1 cellular context compared by ENCODE assay signal in the genomic region with DNA sequence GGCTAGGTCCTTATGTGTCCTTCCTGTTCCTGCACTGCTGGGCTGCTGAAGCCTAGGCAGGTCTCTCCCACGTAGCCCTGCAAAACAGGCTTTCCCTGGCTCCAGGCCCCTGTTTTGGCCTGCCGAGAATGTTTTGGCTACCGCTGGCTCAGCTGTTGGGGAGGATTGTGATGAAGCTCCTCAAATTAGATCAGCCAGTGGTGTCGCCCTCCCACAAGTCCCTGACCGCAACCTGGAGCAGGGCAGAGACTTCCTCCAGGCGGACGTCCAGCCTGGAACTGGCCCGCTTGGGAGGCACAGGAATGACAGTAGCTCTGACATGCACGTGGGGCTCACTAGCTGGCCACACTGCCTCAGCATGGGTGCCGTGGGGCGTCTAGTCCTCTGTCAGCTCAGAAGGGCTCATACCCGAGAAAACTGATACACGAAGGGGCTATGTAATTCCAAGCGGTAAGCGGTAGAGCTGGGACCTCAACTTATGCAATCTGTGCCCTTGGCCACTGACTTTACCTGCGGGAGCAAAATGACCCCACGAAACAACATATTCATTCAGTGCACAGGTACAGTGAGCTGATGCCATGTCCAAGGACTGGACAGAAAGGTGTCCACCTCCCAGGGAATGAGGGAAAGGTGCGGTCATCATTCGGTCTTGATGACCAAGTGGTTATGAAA.
TF ChIP-seq lines count a peak whose summit lies in the region.

No MANE protein-coding gene starts in this region.

TF ChIP-seq in K562, 482 proteins besides CTCF, POLR2A, EP300 and RAD21:
- TF ChIP-seq MYNN (IDR thresholded peaks at IDR 0.05) (no peak), MYNN (CRISPR knock-in tag; IDR thresholded peaks at IDR 0.05) (no peak), ZNF644 (tag; IDR thresholded peaks at IDR 0.05; ENCODE audit: low read depth) (no peak), ZBTB5 (IDR thresholded peaks at IDR 0.05) (no peak), SIRT6 (IDR thresholded peaks at IDR 0.05; ENCODE audit: low read depth, low read length) (no peak), ZNF311 (CRISPR knock-in tag; IDR thresholded peaks at IDR 0.05) (no peak), CREM (IDR thresholded peaks at IDR 0.05; ENCODE audit: low read depth) (no peak), FOXA3 (CRISPR knock-in tag; conservative IDR thresholded peaks at IDR 0.05 in 1 of 2, IDR thresholded peaks at IDR 0.05 in 1 of 2) (0 out of 4 replicates have a peak, but pooled peaks of 1 of the 2 experiments have one; percentile 23), YBX1 (IDR thresholded peaks at IDR 0.05) (no peak), MCM2 (IDR thresholded peaks at IDR 0.05; ENCODE audit: low read depth) (no peak), HLTF (IDR thresholded peaks at IDR 0.05) (no peak), NFXL1 (CRISPR knock-in tag; IDR thresholded peaks at IDR 0.05) (no peak), NR2C2 (CRISPR knock-in tag; IDR thresholded peaks at IDR 0.05) (no peak), NR2C2 (tag; IDR thresholded peaks at IDR 0.05) (no peak), ZNF133 (CRISPR knock-in tag; IDR thresholded peaks at IDR 0.05) (no peak), CBFB (CRISPR knock-in tag; IDR thresholded peaks at IDR 0.05) (0 out of 2 replicates have a peak, but pooled peaks have one; percentile 22), ZSCAN29 (IDR thresholded peaks at IDR 0.05) (no peak), ZBTB7A (IDR thresholded peaks at IDR 0.05; ENCODE audit: borderline replicate concordance, control insufficient read depth, low read depth, low read length) (no peak), ZNF764 (CRISPR knock-in tag; IDR thresholded peaks at IDR 0.05; ENCODE audit: low read depth) (no peak), ZNF124 (CRISPR knock-in tag; IDR thresholded peaks at IDR 0.05) (no peak), ZFP91 (CRISPR knock-in tag; IDR thresholded peaks at IDR 0.05) (no peak), ZHX1 (conservative IDR thresholded peaks at IDR 0.05; ENCODE audit: low read length) (no peak), NR2C1 (IDR thresholded peaks at IDR 0.05) (peak; percentile 60; the same call in 1 of the 2 replicates), NR2C1 (tag; IDR thresholded peaks at IDR 0.05) (no peak), PKNOX1 (IDR thresholded peaks at IDR 0.05) (no peak), ZNF57 (CRISPR knock-in tag; IDR thresholded peaks at IDR 0.05) (no peak), CBX2 (IDR thresholded peaks at IDR 0.05; ENCODE audit: insufficient read depth, low read length, poor library complexity, severe bottlenecking) (no peak), NFATC3 (IDR thresholded peaks at IDR 0.05) (no peak), EHMT2 (IDR thresholded peaks at IDR 0.05) (no peak), TFAP4 (CRISPR knock-in tag; IDR thresholded peaks at IDR 0.05; ENCODE audit: borderline replicate concordance) (peak; percentile 83), CHD1 (IDR thresholded peaks at IDR 0.05; ENCODE audit: low read length) (no peak), SMAD4 (CRISPR knock-in tag; conservative IDR thresholded peaks at IDR 0.05) (0 out of 2 replicates have a peak, but pooled peaks have one; percentile 43)
- TF ChIP-seq, protein P1, sequence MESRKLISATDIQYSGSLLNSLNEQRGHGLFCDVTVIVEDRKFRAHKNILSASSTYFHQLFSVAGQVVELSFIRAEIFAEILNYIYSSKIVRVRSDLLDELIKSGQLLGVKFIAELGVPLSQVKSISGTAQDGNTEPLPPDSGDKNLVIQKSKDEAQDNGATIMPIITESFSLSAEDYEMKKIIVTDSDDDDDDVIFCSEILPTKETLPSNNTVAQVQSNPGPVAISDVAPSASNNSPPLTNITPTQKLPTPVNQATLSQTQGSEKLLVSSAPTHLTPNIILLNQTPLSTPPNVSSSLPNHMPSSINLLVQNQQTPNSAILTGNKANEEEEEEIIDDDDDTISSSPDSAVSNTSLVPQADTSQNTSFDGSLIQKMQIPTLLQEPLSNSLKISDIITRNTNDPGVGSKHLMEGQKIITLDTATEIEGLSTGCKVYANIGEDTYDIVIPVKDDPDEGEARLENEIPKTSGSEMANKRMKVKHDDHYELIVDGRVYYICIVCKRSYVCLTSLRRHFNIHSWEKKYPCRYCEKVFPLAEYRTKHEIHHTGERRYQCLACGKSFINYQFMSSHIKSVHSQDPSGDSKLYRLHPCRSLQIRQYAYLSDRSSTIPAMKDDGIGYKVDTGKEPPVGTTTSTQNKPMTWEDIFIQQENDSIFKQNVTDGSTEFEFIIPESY (CRISPR knock-in tag; IDR thresholded peaks at IDR 0.05), result peak; percentile 73
- TF ChIP-seq, protein P2, sequence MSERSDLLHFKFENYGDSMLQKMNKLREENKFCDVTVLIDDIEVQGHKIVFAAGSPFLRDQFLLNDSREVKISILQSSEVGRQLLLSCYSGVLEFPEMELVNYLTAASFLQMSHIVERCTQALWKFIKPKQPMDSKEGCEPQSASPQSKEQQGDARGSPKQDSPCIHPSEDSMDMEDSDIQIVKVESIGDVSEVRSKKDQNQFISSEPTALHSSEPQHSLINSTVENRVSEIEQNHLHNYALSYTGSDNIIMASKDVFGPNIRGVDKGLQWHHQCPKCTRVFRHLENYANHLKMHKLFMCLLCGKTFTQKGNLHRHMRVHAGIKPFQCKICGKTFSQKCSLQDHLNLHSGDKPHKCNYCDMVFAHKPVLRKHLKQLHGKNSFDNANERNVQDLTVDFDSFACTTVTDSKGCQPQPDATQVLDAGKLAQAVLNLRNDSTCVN (CRISPR knock-in tag; IDR thresholded peaks at IDR 0.05), result no peak
- TF ChIP-seq, protein P3, sequence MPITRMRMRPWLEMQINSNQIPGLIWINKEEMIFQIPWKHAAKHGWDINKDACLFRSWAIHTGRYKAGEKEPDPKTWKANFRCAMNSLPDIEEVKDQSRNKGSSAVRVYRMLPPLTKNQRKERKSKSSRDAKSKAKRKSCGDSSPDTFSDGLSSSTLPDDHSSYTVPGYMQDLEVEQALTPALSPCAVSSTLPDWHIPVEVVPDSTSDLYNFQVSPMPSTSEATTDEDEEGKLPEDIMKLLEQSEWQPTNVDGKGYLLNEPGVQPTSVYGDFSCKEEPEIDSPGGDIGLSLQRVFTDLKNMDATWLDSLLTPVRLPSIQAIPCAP (CRISPR knock-in tag; IDR thresholded peaks at IDR 0.05; ENCODE audit: borderline replicate concordance), result no peak
- TF ChIP-seq, protein P4, sequence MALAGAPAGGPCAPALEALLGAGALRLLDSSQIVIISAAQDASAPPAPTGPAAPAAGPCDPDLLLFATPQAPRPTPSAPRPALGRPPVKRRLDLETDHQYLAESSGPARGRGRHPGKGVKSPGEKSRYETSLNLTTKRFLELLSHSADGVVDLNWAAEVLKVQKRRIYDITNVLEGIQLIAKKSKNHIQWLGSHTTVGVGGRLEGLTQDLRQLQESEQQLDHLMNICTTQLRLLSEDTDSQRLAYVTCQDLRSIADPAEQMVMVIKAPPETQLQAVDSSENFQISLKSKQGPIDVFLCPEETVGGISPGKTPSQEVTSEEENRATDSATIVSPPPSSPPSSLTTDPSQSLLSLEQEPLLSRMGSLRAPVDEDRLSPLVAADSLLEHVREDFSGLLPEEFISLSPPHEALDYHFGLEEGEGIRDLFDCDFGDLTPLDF (CRISPR knock-in tag; IDR thresholded peaks at IDR 0.05), result no peak
